Comparison of ENCODE assay signal across 6 cellular contexts in genomic region chr3:31028766-31029165, GRCh38.
"Had no signal": no experiment of that assay in that cellular context is flagged by ENCODE, and none has a peak within 500 bp of the region (broad histone marks: within the 10 kb centered on the region; RNA-seq: fewer than 3 reads in every experiment).

No MANE protein-coding gene starts in this region.

- H3K27ac Mint-ChIP-seq: GM23338, H9, IgD-negative memory B cell had no signal

- ATAC-seq: GM23338, HepG2 had no signal

- H3K27me3 Mint-ChIP-seq: IgD-negative memory B cell had no signal

- H2AFZ ChIP-seq: GM23338 had no signal

- DNase-seq: H9, HCEC 1CT had no signal

- H3K4me3 ChIP-seq: GM23338 had no signal

- H3K36me3 Mint-ChIP-seq: IgD-negative memory B cell had no signal

- H3K4me3 Mint-ChIP-seq: GM23338, H9, IgD-negative memory B cell had no signal

- H3K4me1 Mint-ChIP-seq: GM23338, H9, IgD-negative memory B cell had no signal

- H3K4me2 ChIP-seq: GM23338 had no signal

- H3K27ac ChIP-seq: HL-60 had no signal
